1 cellular context compared by ENCODE assay signal in the genomic region with DNA sequence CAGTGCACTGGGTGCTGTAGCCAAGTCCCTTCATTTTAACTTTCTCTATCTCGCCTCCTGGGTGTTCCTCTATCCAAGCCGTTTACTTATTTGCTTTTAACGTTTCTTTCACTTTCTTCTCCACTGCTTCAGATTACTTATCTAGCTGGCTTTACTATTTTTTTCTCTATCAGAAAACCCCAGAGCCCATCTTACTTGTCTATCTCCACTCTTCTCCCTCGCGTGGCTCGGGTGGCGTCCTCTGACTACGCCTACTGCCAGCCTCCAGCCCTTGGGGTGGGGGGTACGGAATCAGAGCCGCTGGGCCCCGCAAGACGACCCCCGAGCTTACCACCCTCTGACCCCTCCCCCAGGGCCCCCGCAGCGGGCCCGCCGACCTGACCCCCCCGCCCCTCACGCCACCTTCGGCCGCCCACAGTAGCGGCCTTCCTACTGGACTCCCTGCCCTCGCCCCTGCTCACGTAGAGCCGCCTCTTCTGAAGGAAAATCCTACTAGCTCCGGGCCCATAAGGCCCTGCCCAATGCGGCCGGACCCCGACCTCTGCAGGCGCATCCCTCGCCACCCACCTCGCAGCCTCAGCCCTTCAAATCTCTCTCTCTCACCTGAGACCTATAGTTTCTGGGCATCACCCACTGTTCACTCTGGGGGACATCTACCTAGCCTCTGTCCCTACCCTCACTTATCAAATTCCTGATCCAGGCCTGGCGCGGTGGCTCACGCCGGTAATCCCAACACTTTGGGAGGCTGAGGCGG.
TF ChIP-seq lines count a peak whose summit lies in the region.

No MANE protein-coding gene starts in this region.

TF ChIP-seq in HepG2, 621 proteins besides CTCF, POLR2A, EP300 and RAD21 (continued from another document):
- TF ChIP-seq, protein P1, sequence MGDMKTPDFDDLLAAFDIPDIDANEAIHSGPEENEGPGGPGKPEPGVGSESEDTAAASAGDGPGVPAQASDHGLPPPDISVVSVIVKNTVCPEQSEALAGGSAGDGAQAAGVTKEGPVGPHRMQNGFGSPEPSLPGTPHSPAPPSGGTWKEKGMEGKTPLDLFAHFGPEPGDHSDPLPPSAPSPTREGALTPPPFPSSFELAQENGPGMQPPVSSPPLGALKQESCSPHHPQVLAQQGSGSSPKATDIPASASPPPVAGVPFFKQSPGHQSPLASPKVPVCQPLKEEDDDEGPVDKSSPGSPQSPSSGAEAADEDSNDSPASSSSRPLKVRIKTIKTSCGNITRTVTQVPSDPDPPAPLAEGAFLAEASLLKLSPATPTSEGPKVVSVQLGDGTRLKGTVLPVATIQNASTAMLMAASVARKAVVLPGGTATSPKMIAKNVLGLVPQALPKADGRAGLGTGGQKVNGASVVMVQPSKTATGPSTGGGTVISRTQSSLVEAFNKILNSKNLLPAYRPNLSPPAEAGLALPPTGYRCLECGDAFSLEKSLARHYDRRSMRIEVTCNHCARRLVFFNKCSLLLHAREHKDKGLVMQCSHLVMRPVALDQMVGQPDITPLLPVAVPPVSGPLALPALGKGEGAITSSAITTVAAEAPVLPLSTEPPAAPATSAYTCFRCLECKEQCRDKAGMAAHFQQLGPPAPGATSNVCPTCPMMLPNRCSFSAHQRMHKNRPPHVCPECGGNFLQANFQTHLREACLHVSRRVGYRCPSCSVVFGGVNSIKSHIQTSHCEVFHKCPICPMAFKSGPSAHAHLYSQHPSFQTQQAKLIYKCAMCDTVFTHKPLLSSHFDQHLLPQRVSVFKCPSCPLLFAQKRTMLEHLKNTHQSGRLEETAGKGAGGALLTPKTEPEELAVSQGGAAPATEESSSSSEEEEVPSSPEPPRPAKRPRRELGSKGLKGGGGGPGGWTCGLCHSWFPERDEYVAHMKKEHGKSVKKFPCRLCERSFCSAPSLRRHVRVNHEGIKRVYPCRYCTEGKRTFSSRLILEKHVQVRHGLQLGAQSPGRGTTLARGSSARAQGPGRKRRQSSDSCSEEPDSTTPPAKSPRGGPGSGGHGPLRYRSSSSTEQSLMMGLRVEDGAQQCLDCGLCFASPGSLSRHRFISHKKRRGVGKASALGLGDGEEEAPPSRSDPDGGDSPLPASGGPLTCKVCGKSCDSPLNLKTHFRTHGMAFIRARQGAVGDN (CRISPR knock-in tag; IDR thresholded peaks at IDR 0.05), result peak; percentile 72
- TF ChIP-seq TBX2 (CRISPR knock-in tag; IDR thresholded peaks at IDR 0.05; ENCODE audit: borderline replicate concordance) (peak; percentile 41; the same call in 1 of the 2 replicates), PITX1 (CRISPR knock-in tag; IDR thresholded peaks at IDR 0.05) (peak; percentile 73), ZSCAN31 (CRISPR knock-in tag; IDR thresholded peaks at IDR 0.05; ENCODE audit: low read depth) (peak; percentile 58; the same call in 1 of the 2 replicates), RXRA (CRISPR knock-in tag; IDR thresholded peaks at IDR 0.05) (peak; percentile 23; the same call in 1 of the 2 replicates), GABPA (IDR thresholded peaks at IDR 0.05; ENCODE audit: low read depth, low read length) (no peak), GABPA (CRISPR knock-in tag; IDR thresholded peaks at IDR 0.05; ENCODE audit: low read depth) (0 out of 2 replicates have a peak, but pooled peaks have one; percentile 24), ZNF788 (CRISPR knock-in tag; IDR thresholded peaks at IDR 0.05; ENCODE audit: borderline replicate concordance) (0 out of 2 replicates have a peak, but pooled peaks have one; percentile 39)
- TF ChIP-seq, protein P2, sequence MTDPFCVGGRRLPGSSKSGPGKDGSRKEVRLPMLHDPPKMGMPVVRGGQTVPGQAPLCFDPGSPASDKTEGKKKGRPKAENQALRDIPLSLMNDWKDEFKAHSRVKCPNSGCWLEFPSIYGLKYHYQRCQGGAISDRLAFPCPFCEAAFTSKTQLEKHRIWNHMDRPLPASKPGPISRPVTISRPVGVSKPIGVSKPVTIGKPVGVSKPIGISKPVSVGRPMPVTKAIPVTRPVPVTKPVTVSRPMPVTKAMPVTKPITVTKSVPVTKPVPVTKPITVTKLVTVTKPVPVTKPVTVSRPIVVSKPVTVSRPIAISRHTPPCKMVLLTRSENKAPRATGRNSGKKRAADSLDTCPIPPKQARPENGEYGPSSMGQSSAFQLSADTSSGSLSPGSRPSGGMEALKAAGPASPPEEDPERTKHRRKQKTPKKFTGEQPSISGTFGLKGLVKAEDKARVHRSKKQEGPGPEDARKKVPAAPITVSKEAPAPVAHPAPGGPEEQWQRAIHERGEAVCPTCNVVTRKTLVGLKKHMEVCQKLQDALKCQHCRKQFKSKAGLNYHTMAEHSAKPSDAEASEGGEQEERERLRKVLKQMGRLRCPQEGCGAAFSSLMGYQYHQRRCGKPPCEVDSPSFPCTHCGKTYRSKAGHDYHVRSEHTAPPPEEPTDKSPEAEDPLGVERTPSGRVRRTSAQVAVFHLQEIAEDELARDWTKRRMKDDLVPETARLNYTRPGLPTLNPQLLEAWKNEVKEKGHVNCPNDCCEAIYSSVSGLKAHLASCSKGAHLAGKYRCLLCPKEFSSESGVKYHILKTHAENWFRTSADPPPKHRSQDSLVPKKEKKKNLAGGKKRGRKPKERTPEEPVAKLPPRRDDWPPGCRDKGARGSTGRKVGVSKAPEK (CRISPR knock-in tag; IDR thresholded peaks at IDR 0.05; ENCODE audit: borderline replicate concordance), result no peak
- TF ChIP-seq, protein P3, sequence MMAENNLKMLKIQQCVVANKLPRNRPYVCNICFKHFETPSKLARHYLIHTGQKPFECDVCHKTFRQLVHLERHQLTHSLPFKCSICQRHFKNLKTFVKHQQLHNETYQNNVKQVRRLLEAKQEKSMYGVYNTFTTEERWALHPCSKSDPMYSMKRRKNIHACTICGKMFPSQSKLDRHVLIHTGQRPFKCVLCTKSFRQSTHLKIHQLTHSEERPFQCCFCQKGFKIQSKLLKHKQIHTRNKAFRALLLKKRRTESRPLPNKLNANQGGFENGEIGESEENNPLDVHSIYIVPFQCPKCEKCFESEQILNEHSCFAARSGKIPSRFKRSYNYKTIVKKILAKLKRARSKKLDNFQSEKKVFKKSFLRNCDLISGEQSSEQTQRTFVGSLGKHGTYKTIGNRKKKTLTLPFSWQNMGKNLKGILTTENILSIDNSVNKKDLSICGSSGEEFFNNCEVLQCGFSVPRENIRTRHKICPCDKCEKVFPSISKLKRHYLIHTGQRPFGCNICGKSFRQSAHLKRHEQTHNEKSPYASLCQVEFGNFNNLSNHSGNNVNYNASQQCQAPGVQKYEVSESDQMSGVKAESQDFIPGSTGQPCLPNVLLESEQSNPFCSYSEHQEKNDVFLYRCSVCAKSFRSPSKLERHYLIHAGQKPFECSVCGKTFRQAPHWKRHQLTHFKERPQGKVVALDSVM (CRISPR knock-in tag; IDR thresholded peaks at IDR 0.05), result peak; percentile 95
